17 cellular contexts compared by ENCODE assay signal in the genomic region with DNA sequence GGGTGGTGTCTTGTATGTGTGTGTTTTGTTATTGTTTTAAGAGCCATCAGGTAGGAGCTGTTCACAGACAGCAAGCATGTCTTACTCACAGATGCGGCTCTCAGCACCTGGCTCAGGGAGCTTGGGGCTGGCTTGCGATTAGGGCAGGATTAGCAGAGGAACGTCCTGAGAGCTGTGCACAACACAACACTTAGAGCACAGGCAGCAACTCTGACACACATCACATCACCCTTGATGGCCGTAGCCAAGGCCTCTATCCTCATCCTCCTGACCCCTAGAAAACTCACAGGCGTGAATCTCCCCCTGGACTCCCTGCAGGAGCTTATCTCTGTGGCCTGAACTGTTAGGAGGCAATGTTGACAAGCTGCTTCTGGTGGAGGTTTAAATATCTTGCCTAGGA. TPM values are rescaled to one million over a fixed set of nuclear protein-coding genes. Genes with fewer than 3 reads are reported as not detected.
A peak's percentile ranks its signal among the peaks of the same experiment; 100 is the strongest.
DNase-seq lines count a peak whose midpoint lies in the region; ATAC-seq and TF ChIP-seq lines count a peak whose summit lies in the region.
"Had no signal": no experiment of that assay in that cellular context is flagged by ENCODE, and none has a peak within 500 bp of the region (broad histone marks: within the 10 kb centered on the region; RNA-seq: fewer than 3 reads in every experiment).

No MANE protein-coding gene starts in this region.

- H3K4me3 ChIP-seq in breast epithelium (no peak overlapping the region), mammary epithelial cell (replicated peaks in 1 of 3; ENCODE audit: insufficient read depth in 1 of 3, low read depth in 2 of 3, low read length in 3 of 3) (no peak overlapping the region), right cardiac atrium (ENCODE audit: low read length) (no peak overlapping the region), aorta (ENCODE audit: low read length in 2 of 2) (no peak overlapping the region)
- H3K4me3 ChIP-seq: pancreas had no signal

- no peaks in the 10 kb centered on the region for H4K20me1 ChIP-seq in mammary epithelial cell (ENCODE audit: insufficient read depth, low read length)

- H3K27me3 Mint-ChIP-seq in activated naive CD8-positive, alpha-beta T cell treated with anti-CD3 and anti-CD28 coated beads for 36 hours = peaks cover 4% of the 10 kb centered on the region
- H3K27me3 Mint-ChIP-seq in activated T-helper 17 cell treated with anti-CD3 and anti-CD28 coated beads, Interleukin-2, amount 50 U/mL, for 72 hours = peaks cover 3% of the 10 kb centered on the region

- DNase-seq in breast epithelium (ENCODE audit: low spot score in 2 of 2) (no peak), mammary epithelial cell (no peak), right cardiac atrium (no peak), posterior vena cava (ENCODE audit: low spot score) (peak; percentile 31), aorta (peak in 1 of 2 donors; percentile 59), RKO (ENCODE audit: low spot score) (no peak)
- DNase-seq in activated naive CD8-positive, alpha-beta T cell treated with anti-CD3 and anti-CD28 coated beads for 36 hours = no peak
- DNase-seq: CD8-positive, alpha-beta T cell; hypothalamus; NCI-H2171 treated with DMSO at 0.1 percent for 48 hours; pancreas had no signal

- H3K27me3 ChIP-seq in breast epithelium = no peaks in the 10 kb centered on the region
- no peaks in the 10 kb centered on the region for H3K27me3 ChIP-seq in mammary epithelial cell (ENCODE audit: insufficient read depth, low read length)
- no peaks in the 10 kb centered on the region for H3K27me3 ChIP-seq in right cardiac atrium (ENCODE audit: control insufficient read depth, insufficient read depth)
- no peaks in the 10 kb centered on the region for H3K27me3 ChIP-seq in aorta (ENCODE audit: control insufficient read depth in 1 of 2, insufficient read depth in 2 of 2, low read length in 1 of 2)
- H3K27me3 ChIP-seq: pancreas had no signal

- BruUV-seq in mammary epithelial cell (replicated peaks; lab: Mats Ljungman, UMichigan) = no TSS peak

- CTCF ChIA-PET in mammary epithelial cell (lab: Charles Lee; ENCODE audit: low non-redundant PET) = no interaction called here

- no peak for TF ChIP-seq POLR2A in breast epithelium (IDR thresholded peaks at IDR 0.05)

- no peak overlapping the region for H2AFZ ChIP-seq in mammary epithelial cell (ENCODE audit: low read depth, low read length)

- dilution Hi-C loops in mammary epithelial cell (cut with HindIII; ENCODE audit: low sequenced_read_pairs) = no loop called here

- no peak overlapping the region for H3K4me3 Mint-ChIP-seq in activated naive CD8-positive, alpha-beta T cell treated with anti-CD3 and anti-CD28 coated beads for 36 hours
- no peak overlapping the region for H3K4me3 Mint-ChIP-seq in activated T-helper 17 cell treated with anti-CD3 and anti-CD28 coated beads, Interleukin-2, amount 50 U/mL, for 72 hours
- H3K4me3 Mint-ChIP-seq: CD8-positive, alpha-beta T cell had no signal

- H3K36me3 ChIP-seq in breast epithelium = no peaks in the 10 kb centered on the region
- no peaks in the 10 kb centered on the region for H3K36me3 ChIP-seq in mammary epithelial cell (ENCODE audit: insufficient read depth, low read length)
- no peaks in the 10 kb centered on the region for H3K36me3 ChIP-seq in aorta (ENCODE audit: control insufficient read depth in 1 of 2, insufficient read depth in 2 of 2, low read length in 1 of 2)
- H3K36me3 ChIP-seq: pancreas had no signal

- H3K4me2 ChIP-seq in mammary epithelial cell (ENCODE audit: insufficient read depth, low read depth, low read length) = no peak overlapping the region

- H3K4me1 Mint-ChIP-seq in activated naive CD8-positive, alpha-beta T cell treated with anti-CD3 and anti-CD28 coated beads for 36 hours = peaks cover 4% of the 10 kb centered on the region
- H3K4me1 Mint-ChIP-seq in activated T-helper 17 cell treated with anti-CD3 and anti-CD28 coated beads, Interleukin-2, amount 50 U/mL, for 72 hours = peaks cover 5% of the 10 kb centered on the region

- in situ Hi-C loops in mammary epithelial cell (cut with MboI; ENCODE audit: low sequenced_read_pairs in 2 of 2) = loop anchor here (5.0 to 10.0 kb wide), 2 partner anchors 41 to 179 kb away; no protein-coding TSS in a partner anchor

- TF ChIP-seq CTCF in breast epithelium (IDR thresholded peaks at IDR 0.05) = no peak
- no peak for TF ChIP-seq CTCF in mammary epithelial cell (conservative IDR thresholded peaks at IDR 0.05 in 1 of 2, IDR thresholded peaks at IDR 0.05 in 1 of 2; ENCODE audit: extremely low read depth in 1 of 2, insufficient read depth in 1 of 2, low read depth in 1 of 2, low read length in 2 of 2)

- no peaks in the 10 kb centered on the region for H3K36me3 Mint-ChIP-seq in activated naive CD8-positive, alpha-beta T cell treated with anti-CD3 and anti-CD28 coated beads for 36 hours
- no peaks in the 10 kb centered on the region for H3K36me3 Mint-ChIP-seq in activated T-helper 17 cell treated with anti-CD3 and anti-CD28 coated beads, Interleukin-2, amount 50 U/mL, for 72 hours (ENCODE audit: low read depth)
- H3K36me3 Mint-ChIP-seq: CD8-positive, alpha-beta T cell had no signal

- no peaks in the 10 kb centered on the region for H3K79me2 ChIP-seq in mammary epithelial cell (ENCODE audit: insufficient read depth, low read length)

- peaks cover 0 to 8% of the 10 kb centered on the region in 2 donors for H3K4me1 ChIP-seq in breast epithelium
- H3K4me1 ChIP-seq in mammary epithelial cell (ENCODE audit: insufficient read depth, low read length) = no peaks in the 10 kb centered on the region
- peaks cover 18% of the 10 kb centered on the region for H3K4me1 ChIP-seq in right cardiac atrium (ENCODE audit: control insufficient read depth, insufficient read depth, low read length)
- H3K4me1 ChIP-seq in aorta (ENCODE audit: control insufficient read depth in 1 of 2, insufficient read depth in 2 of 2, low read length in 2 of 2) = peaks cover 0 to 1% of the 10 kb centered on the region in 2 donors
- H3K4me1 ChIP-seq: pancreas had no signal

- H3K9me3 ChIP-seq in breast epithelium = no peaks in the 10 kb centered on the region
- H3K9me3 ChIP-seq in mammary epithelial cell (replicated peaks; ENCODE audit: insufficient read depth, low read length) = no peaks in the 10 kb centered on the region
- H3K9me3 ChIP-seq in right cardiac atrium (ENCODE audit: control insufficient read depth, low read length) = no peaks in the 10 kb centered on the region
- no peaks in the 10 kb centered on the region for H3K9me3 ChIP-seq in aorta (ENCODE audit: control insufficient read depth, low read length)
- H3K9me3 ChIP-seq: pancreas had no signal

- H3K9ac ChIP-seq in mammary epithelial cell (ENCODE audit: insufficient read depth, low read length) = no peak overlapping the region

- intact Hi-C loops in breast epithelium (cut with DNase I; ENCODE audit: low total_unique reads) = no loop called here
- intact Hi-C loops in mammary epithelial cell (cut with micrococcal nuclease) = no loop called here
- intact Hi-C loops in right cardiac atrium (cut with DNase I) = no loop called here
- intact Hi-C loops in posterior vena cava (cut with DNase I) = loop anchor here in 1 of 2 donors (2.0 kb wide), 1 partner anchor 17 kb away; no protein-coding TSS in a partner anchor
- intact Hi-C loops in aorta (cut with DNase I) = no loop called here

- 63% methylated on average over 5 of the region's 5 CpGs for WGBS in mammary epithelial cell (ENCODE audit: low coverage, missing lambda C conversion rate)
- WGBS in right cardiac atrium = 44% methylated on average over 5 of the region's 5 CpGs
- 23 to 24% methylated on average over 5 of the region's 5 CpGs for WGBS in aorta, 2 donors

- no peak overlapping the region for H3K27ac Mint-ChIP-seq in activated naive CD8-positive, alpha-beta T cell treated with anti-CD3 and anti-CD28 coated beads for 36 hours
- H3K27ac Mint-ChIP-seq in activated T-helper 17 cell treated with anti-CD3 and anti-CD28 coated beads, Interleukin-2, amount 50 U/mL, for 72 hours = no peak overlapping the region
- H3K27ac Mint-ChIP-seq: CD8-positive, alpha-beta T cell had no signal

- peak overlapping the region; percentile 69 to 78 for H3K27ac ChIP-seq in breast epithelium
- H3K27ac ChIP-seq in mammary epithelial cell (ENCODE audit: insufficient read depth, low read depth, low read length) = no peak overlapping the region
- peak overlapping the region; percentile 95 for H3K27ac ChIP-seq in right cardiac atrium (ENCODE audit: low read length)
- peak overlapping the region; percentile 83 to 97 for H3K27ac ChIP-seq in aorta (ENCODE audit: low read depth in 1 of 2, low read length in 2 of 2)
- H3K27ac ChIP-seq: 22Rv1, pancreas had no signal

- H3K9me3 Mint-ChIP-seq in activated naive CD8-positive, alpha-beta T cell treated with anti-CD3 and anti-CD28 coated beads for 36 hours = no peaks in the 10 kb centered on the region
- H3K9me3 Mint-ChIP-seq in activated T-helper 17 cell treated with anti-CD3 and anti-CD28 coated beads, Interleukin-2, amount 50 U/mL, for 72 hours = no peaks in the 10 kb centered on the region
- H3K9me3 Mint-ChIP-seq: CD8-positive, alpha-beta T cell had no signal

- ATAC-seq in right cardiac atrium = peak; percentile 30 to 33
- no peak for ATAC-seq in aorta (ENCODE audit: low FRiP score)
- ATAC-seq in activated T-helper 17 cell treated with anti-CD3 and anti-CD28 coated beads, Interleukin-2, amount 50 U/mL, for 72 hours (replicated peaks) = no peak
- ATAC-seq: CD8-positive, alpha-beta T cell had no signal

RNA-seq across cellular contexts. Expression of a gene that starts 7.1 kb away (rescaled TPM):
- total RNA-seq in breast epithelium = 1 to 10 TPM in 2 of 3 donors, under 1 TPM in 1; 0.64 to 5.6 (median 5.4) TPM
- under 1 TPM in 1 of 2 donors, not detected in 1; 0.50 TPM for total RNA-seq in mammary epithelial cell
- not detected for polyA plus RNA-seq in mammary epithelial cell
- polyA minus RNA-seq in mammary epithelial cell = not detected
- total RNA-seq in right cardiac atrium = 1 to 10 TPM in 1 of 4 donors, under 1 TPM in 2, not detected in 1; 0.65 to 2.3 (median 0.94) TPM
- 1.4 TPM for polyA plus RNA-seq in right cardiac atrium
- total RNA-seq in posterior vena cava = 10 to 100 TPM in 1 of 2 donors, 1 to 10 TPM in 1; 8.5 to 15.2 TPM
- 10 to 100 TPM in 1 of 2 donors, 1 to 10 TPM in 1; 2.8 to 18.0 TPM for total RNA-seq in aorta
- polyA plus RNA-seq in aorta = 1 to 10 TPM; 7.6 to 9.0 TPM
- not detected for total RNA-seq in activated naive CD8-positive, alpha-beta T cell treated with anti-CD3 and anti-CD28 coated beads for 36 hours
- total RNA-seq in activated T-helper 17 cell treated with anti-CD3 and anti-CD28 coated beads, Interleukin-2, amount 50 U/mL, for 72 hours = not detected
- total RNA-seq: activated CD8-positive, alpha-beta memory T cell treated with anti-CD3 and anti-CD28 coated beads for 36 hours; CD8-positive, alpha-beta T cell; endothelial cell of umbilical vein; lower leg skin; pancreas; SK-MEL-5 had no signal
- polyA plus RNA-seq: endothelial cell of umbilical vein, pancreas had no signal

RNA-seq across cellular contexts. Expression of a gene that starts 28.3 kb away (rescaled TPM):
- total RNA-seq in breast epithelium (1 to 10 TPM; 3.2 to 6.6 (median 5.2) TPM), mammary epithelial cell (10 to 100 TPM in 1 of 2 donors, 1 to 10 TPM in 1; 6.8 to 10.2 TPM), right cardiac atrium (1 to 10 TPM; 4.7 to 7.0 (median 6.2) TPM), posterior vena cava (1 to 10 TPM; 3.1 to 5.6 TPM), aorta (1 to 10 TPM; 3.1 to 9.2 TPM)
- polyA plus RNA-seq in mammary epithelial cell (17.2 TPM), right cardiac atrium (3.7 TPM), aorta (1 to 10 TPM; 3.1 to 5.3 TPM)
- polyA minus RNA-seq in mammary epithelial cell = 7.8 TPM
- total RNA-seq in activated naive CD8-positive, alpha-beta T cell treated with anti-CD3 and anti-CD28 coated beads for 36 hours = 10 to 100 TPM; 17.2 to 18.2 TPM
- 10 to 100 TPM; 11.9 to 19.7 TPM for total RNA-seq in activated T-helper 17 cell treated with anti-CD3 and anti-CD28 coated beads, Interleukin-2, amount 50 U/mL, for 72 hours

RNA-seq across cellular contexts. Expression of a gene that starts 40.9 kb away (rescaled TPM):
- 10 to 100 TPM; 14.4 to 17.1 (median 16.5) TPM for total RNA-seq in breast epithelium
- total RNA-seq in mammary epithelial cell = 10 to 100 TPM; 50.2 to 61.6 TPM
- polyA plus RNA-seq in mammary epithelial cell = 13.0 TPM
- polyA minus RNA-seq in mammary epithelial cell = 27.5 TPM
- total RNA-seq in right cardiac atrium = 10 to 100 TPM in 1 of 4 donors, 1 to 10 TPM in 3; 9.1 to 11.3 (median 9.4) TPM
- polyA plus RNA-seq in right cardiac atrium = 4.8 TPM
- total RNA-seq in posterior vena cava = 10 to 100 TPM; 13.1 to 16.0 TPM
- 10 to 100 TPM; 11.4 to 12.9 TPM for total RNA-seq in aorta
- polyA plus RNA-seq in aorta = 1 to 10 TPM; 1.6 to 3.7 TPM
- total RNA-seq in activated naive CD8-positive, alpha-beta T cell treated with anti-CD3 and anti-CD28 coated beads for 36 hours = 10 to 100 TPM; 55.3 to 56.4 TPM
- total RNA-seq in activated T-helper 17 cell treated with anti-CD3 and anti-CD28 coated beads, Interleukin-2, amount 50 U/mL, for 72 hours = 10 to 100 TPM; 27.6 to 28.1 TPM

Comparison
In these comparisons a context has a peak if more than half of its experiments do, and no peak if none do; other contexts are left out.
1. ATAC-seq: peak in right cardiac atrium (2 of 2); none in aorta (single experiment) and activated T-helper 17 cell treated with anti-CD3 and anti-CD28 coated beads, Interleukin-2, amount 50 U/mL, for 72 hours (single experiment).